In genomic region chr1:218705911-218706893, GRCh38 we compare ENCODE assay signal across 9 cellular contexts.
DNase-seq lines count a peak whose midpoint lies in the region; ATAC-seq, FAIRE-seq and TF ChIP-seq lines count a peak whose summit lies in the region.
"Had no signal": no experiment of that assay in that cellular context is flagged by ENCODE, and none has a peak within 500 bp of the region (broad histone marks: within the 10 kb centered on the region; RNA-seq: fewer than 3 reads in every experiment).

No MANE protein-coding gene starts in this region.

- no peaks in the 10 kb centered on the region for H3K9me3 ChIP-seq in skeletal muscle satellite cell (replicated peaks; ENCODE audit: low read length)

- no peaks in the 10 kb centered on the region for H3K27me3 Mint-ChIP-seq in activated CD4-positive, alpha-beta T cell treated with anti-CD3 and anti-CD28 coated beads, Interleukin-2, amount 10 ng/mL, durations not matched to agents 7 days and 5 days
- H3K27me3 Mint-ChIP-seq in WTC11 (ENCODE audit: low read depth) = no peaks in the 10 kb centered on the region

- H3K36me3 ChIP-seq in skeletal muscle satellite cell (ENCODE audit: insufficient read depth, low read length) = no peaks in the 10 kb centered on the region

- CTCF ChIA-PET in activated CD4-positive, alpha-beta T cell treated with anti-CD3 and anti-CD28 coated beads, Interleukin-2, amount 10 ng/mL, durations not matched to agents 7 days and 5 days (lab: Charles Lee) = no interaction called here
- CTCF ChIA-PET in WTC11 (lab: Charles Lee) = no interaction called here

- no peaks in the 10 kb centered on the region for H3K4me1 Mint-ChIP-seq in activated CD4-positive, alpha-beta T cell treated with anti-CD3 and anti-CD28 coated beads, Interleukin-2, amount 10 ng/mL, durations not matched to agents 7 days and 5 days
- no peaks in the 10 kb centered on the region for H3K4me1 Mint-ChIP-seq in WTC11
- H3K4me1 Mint-ChIP-seq: T-cell had no signal

- H3K4me3 Mint-ChIP-seq in activated CD4-positive, alpha-beta T cell treated with anti-CD3 and anti-CD28 coated beads, Interleukin-2, amount 10 ng/mL, durations not matched to agents 7 days and 5 days = no peak overlapping the region
- no peak overlapping the region for H3K4me3 Mint-ChIP-seq in WTC11
- H3K4me3 Mint-ChIP-seq: T-cell had no signal

- TF ChIP-seq POLR2A in H54 (IDR thresholded peaks at IDR 0.05; ENCODE audit: low read depth, low read length) = no peak

- H3K9me3 Mint-ChIP-seq in activated CD4-positive, alpha-beta T cell treated with anti-CD3 and anti-CD28 coated beads, Interleukin-2, amount 10 ng/mL, durations not matched to agents 7 days and 5 days = no peaks in the 10 kb centered on the region
- H3K9me3 Mint-ChIP-seq in WTC11 = peaks cover 3% of the 10 kb centered on the region; the same call in 1 of the 2 replicates

- DNase-seq in H54 (ENCODE audit: insufficient read length, low spot score) = peak; percentile 42
- DNase-seq in SW480 (ENCODE audit: low spot score) = peak; percentile 99
- DNase-seq in glomerular endothelial cell (ENCODE audit: extremely low read depth, low read depth, low spot score) = peak; percentile 68
- DNase-seq in activated CD4-positive, alpha-beta T cell treated with anti-CD3 and anti-CD28 coated beads, Interleukin-2, amount 10 ng/mL, durations not matched to agents 7 days and 5 days = no peak
- DNase-seq in WTC11 (ENCODE audit: low spot score) = no peak
- DNase-seq: T-cell had no signal

- TF ChIP-seq CTCF in WTC11 (IDR thresholded peaks at IDR 0.05) = no peak

- H3K4me2 ChIP-seq in skeletal muscle satellite cell (ENCODE audit: low read length) = peak overlapping the region; percentile 70

- ATAC-seq in WTC11 (no peak), HG02610 (IDR thresholded peaks at IDR 0.05; ENCODE audit: unreplicated experiment) (no peak), GM19035 (IDR thresholded peaks at IDR 0.05; ENCODE audit: unreplicated experiment) (no peak)
- ATAC-seq: T-cell had no signal

- peaks cover 37% of the 10 kb centered on the region for H3K4me1 ChIP-seq in skeletal muscle satellite cell (ENCODE audit: control insufficient read depth, insufficient read depth, low read length)

- H3K4me3 ChIP-seq in skeletal muscle satellite cell (ENCODE audit: low read length) = peak overlapping the region; percentile 22

- peak overlapping the region; percentile 76 for H3K9ac ChIP-seq in skeletal muscle satellite cell (ENCODE audit: low read depth, low read length)

- no peaks in the 10 kb centered on the region for H3K36me3 Mint-ChIP-seq in activated CD4-positive, alpha-beta T cell treated with anti-CD3 and anti-CD28 coated beads, Interleukin-2, amount 10 ng/mL, durations not matched to agents 7 days and 5 days (ENCODE audit: low read depth)
- H3K36me3 Mint-ChIP-seq in WTC11 = no peaks in the 10 kb centered on the region
- H3K36me3 Mint-ChIP-seq: T-cell had no signal

- no peaks in the 10 kb centered on the region for H3K27me3 ChIP-seq in skeletal muscle satellite cell (ENCODE audit: control insufficient read depth, insufficient read depth, low read length)

- no peak overlapping the region for H3K27ac Mint-ChIP-seq in activated CD4-positive, alpha-beta T cell treated with anti-CD3 and anti-CD28 coated beads, Interleukin-2, amount 10 ng/mL, durations not matched to agents 7 days and 5 days
- H3K27ac Mint-ChIP-seq in WTC11 = no peak overlapping the region
- H3K27ac Mint-ChIP-seq: T-cell had no signal

- POLR2A ChIA-PET in activated CD4-positive, alpha-beta T cell treated with anti-CD3 and anti-CD28 coated beads, Interleukin-2, amount 10 ng/mL, durations not matched to agents 7 days and 5 days (lab: Charles Lee) = no interaction called here
- POLR2A ChIA-PET in WTC11 (lab: Charles Lee) = no interaction called here

- FAIRE-seq in H54 (lab: Jason Lieb, UNC) = peak; percentile 72

TF ChIP-seq in WTC11, 78 proteins besides CTCF, POLR2A, EP300 and RAD21 (continues in another document):
- no peak for TF ChIP-seq ZNF317 (CRISPR knock-in tag; IDR thresholded peaks at IDR 0.05; ENCODE audit: borderline replicate concordance, low read depth)
- TF ChIP-seq ZNF425 (CRISPR knock-in tag; conservative IDR thresholded peaks at IDR 0.05) = no peak
- no peak for TF ChIP-seq ATF1 (CRISPR knock-in tag; IDR thresholded peaks at IDR 0.05)
- no peak for TF ChIP-seq NFE2L1 (CRISPR knock-in tag; IDR thresholded peaks at IDR 0.05)
- TF ChIP-seq FOXP4 (CRISPR knock-in tag; IDR thresholded peaks at IDR 0.05) = no peak
- TF ChIP-seq JUN (CRISPR knock-in tag; IDR thresholded peaks at IDR 0.05) = no peak
- TF ChIP-seq ZNF263 (CRISPR knock-in tag; IDR thresholded peaks at IDR 0.05; ENCODE audit: low read depth) = no peak
- no peak for TF ChIP-seq IRF1 (CRISPR knock-in tag; IDR thresholded peaks at IDR 0.05)
- TF ChIP-seq ZNF121 (CRISPR knock-in tag; IDR thresholded peaks at IDR 0.05) = no peak
- TF ChIP-seq MYBL2 (CRISPR knock-in tag; IDR thresholded peaks at IDR 0.05) = no peak
- TF ChIP-seq E2F5 (CRISPR knock-in tag; IDR thresholded peaks at IDR 0.05) = no peak
- no peak for TF ChIP-seq USF2 (CRISPR knock-in tag; IDR thresholded peaks at IDR 0.05)
- TF ChIP-seq KAT7 (CRISPR knock-in tag; IDR thresholded peaks at IDR 0.05; ENCODE audit: borderline replicate concordance) = no peak
- TF ChIP-seq ZNF219 (CRISPR knock-in tag; IDR thresholded peaks at IDR 0.05; ENCODE audit: borderline replicate concordance) = no peak
- no peak for TF ChIP-seq ATF6 (CRISPR knock-in tag; IDR thresholded peaks at IDR 0.05)

Comparison
In these comparisons a context has a peak if more than half of its experiments do, and no peak if none do; other contexts are left out.
1. DNase-seq: peak in H54 (single experiment), SW480 (single experiment) and glomerular endothelial cell (single experiment); none in activated CD4-positive, alpha-beta T cell treated with anti-CD3 and anti-CD28 coated beads, Interleukin-2, amount 10 ng/mL, durations not matched to agents 7 days and 5 days (single experiment) and WTC11 (single experiment).